In the genomic region with DNA sequence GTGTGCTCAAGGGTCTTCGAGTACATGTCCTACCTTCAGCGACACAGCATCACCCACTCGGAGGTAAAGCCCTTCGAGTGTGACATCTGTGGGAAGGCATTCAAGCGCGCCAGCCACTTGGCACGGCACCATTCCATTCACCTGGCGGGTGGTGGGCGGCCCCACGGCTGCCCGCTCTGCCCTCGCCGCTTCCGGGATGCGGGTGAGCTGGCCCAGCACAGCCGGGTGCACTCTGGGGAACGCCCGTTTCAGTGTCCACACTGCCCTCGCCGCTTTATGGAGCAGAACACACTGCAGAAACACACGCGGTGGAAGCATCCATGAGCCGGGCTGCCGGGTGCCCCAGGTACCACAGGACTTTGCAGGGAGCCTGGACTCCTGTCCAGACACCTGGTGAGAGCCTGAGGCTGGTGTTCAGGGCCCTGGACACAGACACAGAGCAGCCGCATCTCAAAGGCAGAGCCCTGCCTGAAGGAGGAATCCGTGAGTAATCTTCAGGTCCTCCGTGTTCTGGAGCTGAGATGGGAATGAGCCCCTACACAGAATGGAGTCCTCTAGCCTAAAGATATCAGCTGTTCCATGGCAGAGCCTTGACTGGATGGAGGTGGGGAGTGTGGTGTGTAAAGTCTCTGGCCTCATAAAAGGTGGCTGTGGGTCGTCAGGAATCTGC, we compare ENCODE assay signal across 2 cellular contexts.
TF ChIP-seq lines count a peak whose summit lies in the region.

No MANE protein-coding gene starts in this region.

TF ChIP-seq in HCT116, 20 proteins besides CTCF, POLR2A, EP300 and RAD21:
- TF ChIP-seq CBX3 (IDR thresholded peaks at IDR 0.05; ENCODE audit: low read depth) (no peak), SP1 (IDR thresholded peaks at IDR 0.05; ENCODE audit: low read depth) (no peak), ZFX (IDR thresholded peaks at IDR 0.05) (no peak), SRF (IDR thresholded peaks at IDR 0.05; ENCODE audit: low read depth) (no peak), SIN3A (IDR thresholded peaks at IDR 0.05; ENCODE audit: low read depth) (no peak), ZNF274 (IDR thresholded peaks at IDR 0.05; ENCODE audit: low read depth, low read length) (no peak), ELF1 (IDR thresholded peaks at IDR 0.05; ENCODE audit: borderline replicate concordance, low read depth) (no peak), YY1 (IDR thresholded peaks at IDR 0.05; ENCODE audit: extremely low read depth, insufficient replicate concordance, low read depth, low read length) (no peak), CEBPB (IDR thresholded peaks at IDR 0.05; ENCODE audit: low read depth) (no peak), EZH2phosphoT487 (IDR thresholded peaks at IDR 0.05; ENCODE audit: borderline replicate concordance) (no peak), FOSL1 (IDR thresholded peaks at IDR 0.05; ENCODE audit: low read depth) (no peak)
- TF ChIP-seq, protein P1, sequence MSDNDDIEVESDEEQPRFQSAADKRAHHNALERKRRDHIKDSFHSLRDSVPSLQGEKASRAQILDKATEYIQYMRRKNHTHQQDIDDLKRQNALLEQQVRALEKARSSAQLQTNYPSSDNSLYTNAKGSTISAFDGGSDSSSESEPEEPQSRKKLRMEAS (IDR thresholded peaks at IDR 0.05) = no peak
- TF ChIP-seq, protein P2, sequence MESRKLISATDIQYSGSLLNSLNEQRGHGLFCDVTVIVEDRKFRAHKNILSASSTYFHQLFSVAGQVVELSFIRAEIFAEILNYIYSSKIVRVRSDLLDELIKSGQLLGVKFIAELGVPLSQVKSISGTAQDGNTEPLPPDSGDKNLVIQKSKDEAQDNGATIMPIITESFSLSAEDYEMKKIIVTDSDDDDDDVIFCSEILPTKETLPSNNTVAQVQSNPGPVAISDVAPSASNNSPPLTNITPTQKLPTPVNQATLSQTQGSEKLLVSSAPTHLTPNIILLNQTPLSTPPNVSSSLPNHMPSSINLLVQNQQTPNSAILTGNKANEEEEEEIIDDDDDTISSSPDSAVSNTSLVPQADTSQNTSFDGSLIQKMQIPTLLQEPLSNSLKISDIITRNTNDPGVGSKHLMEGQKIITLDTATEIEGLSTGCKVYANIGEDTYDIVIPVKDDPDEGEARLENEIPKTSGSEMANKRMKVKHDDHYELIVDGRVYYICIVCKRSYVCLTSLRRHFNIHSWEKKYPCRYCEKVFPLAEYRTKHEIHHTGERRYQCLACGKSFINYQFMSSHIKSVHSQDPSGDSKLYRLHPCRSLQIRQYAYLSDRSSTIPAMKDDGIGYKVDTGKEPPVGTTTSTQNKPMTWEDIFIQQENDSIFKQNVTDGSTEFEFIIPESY (IDR thresholded peaks at IDR 0.05; ENCODE audit: extremely low read depth, insufficient replicate concordance, low read length) = no peak
- TF ChIP-seq, protein P3, sequence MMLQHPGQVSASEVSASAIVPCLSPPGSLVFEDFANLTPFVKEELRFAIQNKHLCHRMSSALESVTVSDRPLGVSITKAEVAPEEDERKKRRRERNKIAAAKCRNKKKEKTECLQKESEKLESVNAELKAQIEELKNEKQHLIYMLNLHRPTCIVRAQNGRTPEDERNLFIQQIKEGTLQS (IDR thresholded peaks at IDR 0.05) = no peak

TF ChIP-seq in HepG2, 621 proteins besides CTCF, POLR2A, EP300 and RAD21:
- TF ChIP-seq ZBTB3 (CRISPR knock-in tag; IDR thresholded peaks at IDR 0.05; ENCODE audit: borderline replicate concordance, low read depth) (no peak), AGO2 (optimal IDR thresholded peaks at IDR 0.05; ENCODE audit: low read depth, low read length) (peak; percentile 74), RBM22 (optimal IDR thresholded peaks at IDR 0.05; ENCODE audit: low read length) (peak; percentile 47), RBFOX2 (IDR thresholded peaks at IDR 0.05; ENCODE audit: low read depth, low read length) (peak; percentile 62), ZNF205 (CRISPR knock-in tag; IDR thresholded peaks at IDR 0.05) (no peak), YY1 (IDR thresholded peaks at IDR 0.05; ENCODE audit: insufficient read depth, insufficient replicate concordance, low read depth, low read length) (no peak), GABPB1 (CRISPR knock-in tag; IDR thresholded peaks at IDR 0.05) (peak; percentile 14; the same call in 1 of the 2 replicates), HOXD1 (CRISPR knock-in tag; IDR thresholded peaks at IDR 0.05) (no peak)
- TF ChIP-seq, protein P4, sequence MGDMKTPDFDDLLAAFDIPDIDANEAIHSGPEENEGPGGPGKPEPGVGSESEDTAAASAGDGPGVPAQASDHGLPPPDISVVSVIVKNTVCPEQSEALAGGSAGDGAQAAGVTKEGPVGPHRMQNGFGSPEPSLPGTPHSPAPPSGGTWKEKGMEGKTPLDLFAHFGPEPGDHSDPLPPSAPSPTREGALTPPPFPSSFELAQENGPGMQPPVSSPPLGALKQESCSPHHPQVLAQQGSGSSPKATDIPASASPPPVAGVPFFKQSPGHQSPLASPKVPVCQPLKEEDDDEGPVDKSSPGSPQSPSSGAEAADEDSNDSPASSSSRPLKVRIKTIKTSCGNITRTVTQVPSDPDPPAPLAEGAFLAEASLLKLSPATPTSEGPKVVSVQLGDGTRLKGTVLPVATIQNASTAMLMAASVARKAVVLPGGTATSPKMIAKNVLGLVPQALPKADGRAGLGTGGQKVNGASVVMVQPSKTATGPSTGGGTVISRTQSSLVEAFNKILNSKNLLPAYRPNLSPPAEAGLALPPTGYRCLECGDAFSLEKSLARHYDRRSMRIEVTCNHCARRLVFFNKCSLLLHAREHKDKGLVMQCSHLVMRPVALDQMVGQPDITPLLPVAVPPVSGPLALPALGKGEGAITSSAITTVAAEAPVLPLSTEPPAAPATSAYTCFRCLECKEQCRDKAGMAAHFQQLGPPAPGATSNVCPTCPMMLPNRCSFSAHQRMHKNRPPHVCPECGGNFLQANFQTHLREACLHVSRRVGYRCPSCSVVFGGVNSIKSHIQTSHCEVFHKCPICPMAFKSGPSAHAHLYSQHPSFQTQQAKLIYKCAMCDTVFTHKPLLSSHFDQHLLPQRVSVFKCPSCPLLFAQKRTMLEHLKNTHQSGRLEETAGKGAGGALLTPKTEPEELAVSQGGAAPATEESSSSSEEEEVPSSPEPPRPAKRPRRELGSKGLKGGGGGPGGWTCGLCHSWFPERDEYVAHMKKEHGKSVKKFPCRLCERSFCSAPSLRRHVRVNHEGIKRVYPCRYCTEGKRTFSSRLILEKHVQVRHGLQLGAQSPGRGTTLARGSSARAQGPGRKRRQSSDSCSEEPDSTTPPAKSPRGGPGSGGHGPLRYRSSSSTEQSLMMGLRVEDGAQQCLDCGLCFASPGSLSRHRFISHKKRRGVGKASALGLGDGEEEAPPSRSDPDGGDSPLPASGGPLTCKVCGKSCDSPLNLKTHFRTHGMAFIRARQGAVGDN (CRISPR knock-in tag; IDR thresholded peaks at IDR 0.05) = 0 out of 2 replicates have a peak, but pooled peaks have one; percentile 7
TF ChIP-seq in HepG2: peak in this region for 5.
